Comparison of ENCODE assay signal across 9 cellular contexts in genomic region chr2:234502285-234502918, GRCh38. TPM values are rescaled to one million over a fixed set of nuclear protein-coding genes. Genes with fewer than 3 reads are reported as not detected.
DNase-seq lines count a peak whose midpoint lies in the region; TF ChIP-seq lines count a peak whose summit lies in the region.
"Had no signal": no experiment of that assay in that cellular context is flagged by ENCODE, and none has a peak within 500 bp of the region (broad histone marks: within the 10 kb centered on the region; RNA-seq: fewer than 3 reads in every experiment).

No MANE protein-coding gene starts in this region.

- H3K36me3 Mint-ChIP-seq in brain = no peaks in the 10 kb centered on the region
- H3K36me3 Mint-ChIP-seq in neural progenitor cell = no peaks in the 10 kb centered on the region
- no peaks in the 10 kb centered on the region for H3K36me3 Mint-ChIP-seq in activated T-helper 1 cell treated with anti-CD3 and anti-CD28 coated beads, Interleukin-12 subunit alpha, Interleukin-12 subunit beta, Interleukin-2, Interleukin-4 antibody, amounts not matched to agents 30 ng/mL and 10 ng/mL and 1 ng/mL, durations not matched to agents 14 hours and 24 hours and 36 hours (ENCODE audit: low read depth)

- H3K9ac ChIP-seq in GM23248 (no peak overlapping the region), neural progenitor cell (no peak overlapping the region)

- H3K36me3 ChIP-seq in GM23248 (ENCODE audit: low read depth) (no peaks in the 10 kb centered on the region), neural progenitor cell (no peaks in the 10 kb centered on the region), spleen (no peaks in the 10 kb centered on the region), thyroid gland (no peaks in the 10 kb centered on the region)
- H3K36me3 ChIP-seq: transverse colon had no signal

- H3F3A ChIP-seq in GM23248 (ENCODE audit: insufficient read depth) = peaks cover 26% of the 10 kb centered on the region
- H3F3A ChIP-seq in neural progenitor cell (ENCODE audit: low read depth) = peaks cover 30% of the 10 kb centered on the region

- intact Hi-C loops in activated T-helper 1 cell treated with anti-CD3 and anti-CD28 coated beads, Interleukin-12 subunit alpha, Interleukin-12 subunit beta, Interleukin-2, Interleukin-4 antibody, amounts not matched to agents 30 ng/mL and 10 ng/mL and 1 ng/mL, durations not matched to agents 14 hours and 24 hours and 36 hours (cut with micrococcal nuclease) = no loop called here
- intact Hi-C loops in spleen (cut with DNase I; ENCODE audit: low total_unique reads) (loop anchor here (5.0 kb wide), 2 partner anchors 365 to 525 kb away; no protein-coding TSS in a partner anchor), thyroid gland (cut with DNase I) (loop anchor here (5.0 kb wide), 1 partner anchor 365 kb away; no protein-coding TSS in a partner anchor)

- H3K9me2 ChIP-seq in GM23248 (ENCODE audit: insufficient read depth) = no peaks in the 10 kb centered on the region

- TF ChIP-seq POLR2A in spleen (IDR thresholded peaks at IDR 0.05) (no peak), thyroid gland (IDR thresholded peaks at IDR 0.05) (no peak)

- H2AFZ ChIP-seq in GM23248 = no peak overlapping the region
- H2AFZ ChIP-seq in neural progenitor cell (replicated peaks) = no peak overlapping the region

- H3K4me1 Mint-ChIP-seq in brain = peaks cover 24% of the 10 kb centered on the region
- H3K4me1 Mint-ChIP-seq in neural progenitor cell = peaks cover 26% of the 10 kb centered on the region
- peaks cover 32% of the 10 kb centered on the region for H3K4me1 Mint-ChIP-seq in activated T-helper 1 cell treated with anti-CD3 and anti-CD28 coated beads, Interleukin-12 subunit alpha, Interleukin-12 subunit beta, Interleukin-2, Interleukin-4 antibody, amounts not matched to agents 30 ng/mL and 10 ng/mL and 1 ng/mL, durations not matched to agents 14 hours and 24 hours and 36 hours (ENCODE audit: low read depth)

- no peaks in the 10 kb centered on the region for H3K79me2 ChIP-seq in GM23248 (ENCODE audit: insufficient read depth)
- H3K79me2 ChIP-seq in neural progenitor cell (ENCODE audit: low read depth) = peaks cover 8% of the 10 kb centered on the region

- H3K27ac Mint-ChIP-seq in brain = peak overlapping the region in 4 of 5 experiments; percentile 32 to 58 (median 50)
- H3K27ac Mint-ChIP-seq in neural progenitor cell = no peak overlapping the region
- no peak overlapping the region for H3K27ac Mint-ChIP-seq in activated T-helper 1 cell treated with anti-CD3 and anti-CD28 coated beads, Interleukin-12 subunit alpha, Interleukin-12 subunit beta, Interleukin-2, Interleukin-4 antibody, amounts not matched to agents 30 ng/mL and 10 ng/mL and 1 ng/mL, durations not matched to agents 14 hours and 24 hours and 36 hours

- H3K4me3 ChIP-seq in GM23248 = no peak overlapping the region
- no peak overlapping the region for H3K4me3 ChIP-seq in neural progenitor cell
- no peak overlapping the region for H3K4me3 ChIP-seq in spleen
- no peak overlapping the region for H3K4me3 ChIP-seq in thyroid gland (replicated peaks in 1 of 3)
- H3K4me3 ChIP-seq: transverse colon had no signal

- H4K20me1 ChIP-seq in GM23248 (ENCODE audit: insufficient read depth) (no peaks in the 10 kb centered on the region), neural progenitor cell (ENCODE audit: low read depth) (no peaks in the 10 kb centered on the region)

- H3K9me3 Mint-ChIP-seq in brain = peaks cover 0 to 3% (median 0%) of the 10 kb centered on the region in 5 experiments
- peaks cover 2% of the 10 kb centered on the region for H3K9me3 Mint-ChIP-seq in neural progenitor cell
- no peaks in the 10 kb centered on the region for H3K9me3 Mint-ChIP-seq in activated T-helper 1 cell treated with anti-CD3 and anti-CD28 coated beads, Interleukin-12 subunit alpha, Interleukin-12 subunit beta, Interleukin-2, Interleukin-4 antibody, amounts not matched to agents 30 ng/mL and 10 ng/mL and 1 ng/mL, durations not matched to agents 14 hours and 24 hours and 36 hours

- TF ChIP-seq CTCF in brain (conservative IDR thresholded peaks at IDR 0.05) (no peak), neural progenitor cell (IDR thresholded peaks at IDR 0.05) (no peak), spleen (IDR thresholded peaks at IDR 0.05 in 8 of 11, conservative IDR thresholded peaks at IDR 0.05 in 3 of 11) (no peak), thyroid gland (IDR thresholded peaks at IDR 0.05) (no peak)

- H3K27me3 ChIP-seq in GM23248 (replicated peaks; ENCODE audit: insufficient read depth) = no peaks in the 10 kb centered on the region
- no peaks in the 10 kb centered on the region for H3K27me3 ChIP-seq in neural progenitor cell
- H3K27me3 ChIP-seq in spleen (replicated peaks in 1 of 7) = peaks cover 0 to 5% (median 1%) of the 10 kb centered on the region in 7 donors
- H3K27me3 ChIP-seq in thyroid gland = no peaks in the 10 kb centered on the region

- H3K4me3 Mint-ChIP-seq in brain (peak overlapping the region in 1 of 5 experiments; percentile 16), neural progenitor cell (peak overlapping the region; percentile 14)
- H3K4me3 Mint-ChIP-seq in activated T-helper 1 cell treated with anti-CD3 and anti-CD28 coated beads, Interleukin-12 subunit alpha, Interleukin-12 subunit beta, Interleukin-2, Interleukin-4 antibody, amounts not matched to agents 30 ng/mL and 10 ng/mL and 1 ng/mL, durations not matched to agents 14 hours and 24 hours and 36 hours = no peak overlapping the region

- H3K27ac ChIP-seq in GM23248 (no peak overlapping the region), neural progenitor cell (no peak overlapping the region), spleen (no peak overlapping the region), thyroid gland (no peak overlapping the region)
- H3K27ac ChIP-seq: transverse colon had no signal

- peak; percentile 70 for DNase-seq in GM23248
- DNase-seq in NCI-H2227 treated with DMSO at 0.1 percent for 48 hours (lab: John Stamatoyannopoulos, UW) = peak; percentile 8
- DNase-seq in neural progenitor cell (ENCODE audit: low spot score) = peak; percentile 39
- DNase-seq in NCI-H2029 (lab: John Stamatoyannopoulos, UW) = no peak
- no peak for DNase-seq in activated T-helper 1 cell treated with anti-CD3 and anti-CD28 coated beads, Interleukin-12 subunit alpha, Interleukin-12 subunit beta, Interleukin-2, Interleukin-4 antibody, amounts not matched to agents 30 ng/mL and 10 ng/mL and 1 ng/mL, durations not matched to agents 14 hours and 24 hours and 36 hours (ENCODE audit: low spot score)
- DNase-seq in spleen = no peak
- DNase-seq in thyroid gland = no peak
- DNase-seq: transverse colon had no signal

- in situ Hi-C loops in GM23248 (cut with MboI) = loop anchor here (5.0 kb wide), 1 partner anchor 365 kb away; no protein-coding TSS in a partner anchor

- H3K9me3 ChIP-seq in GM23248 (ENCODE audit: low read depth) (no peaks in the 10 kb centered on the region), neural progenitor cell (ENCODE audit: low read depth) (no peaks in the 10 kb centered on the region), spleen (no peaks in the 10 kb centered on the region), thyroid gland (no peaks in the 10 kb centered on the region)
- H3K9me3 ChIP-seq: transverse colon had no signal

- H3K4me2 ChIP-seq in GM23248 (ENCODE audit: unreplicated experiment) (peak overlapping the region; percentile 45), neural progenitor cell (peak overlapping the region; percentile 30)

- 56 to 64% methylated on average over 3 of the region's 3 CpGs for WGBS in GM23248 (ENCODE audit: low coverage in 1 of 2, low lambda C conversion rate in 2 of 2, missing lambda C conversion rate in 2 of 2), 2 experiments
- WGBS in spleen, 5 donors = 65 to 86% (median 69%) methylated on average over 3 of the region's 3 CpGs
- WGBS in thyroid gland, 2 donors = 55 to 61% methylated on average over 3 of the region's 3 CpGs

- H3K4me1 ChIP-seq in GM23248 (ENCODE audit: insufficient read depth) = peaks cover 12% of the 10 kb centered on the region
- peaks cover 16% of the 10 kb centered on the region for H3K4me1 ChIP-seq in neural progenitor cell
- H3K4me1 ChIP-seq in spleen = peaks cover 0 to 32% (median 15%) of the 10 kb centered on the region in 6 donors
- no peaks in the 10 kb centered on the region for H3K4me1 ChIP-seq in thyroid gland

- H3K27me3 Mint-ChIP-seq in brain (no peaks in the 10 kb centered on the region), neural progenitor cell (ENCODE audit: insufficient read depth, low read depth) (peaks cover 8% of the 10 kb centered on the region)
- peaks cover 17% of the 10 kb centered on the region for H3K27me3 Mint-ChIP-seq in activated T-helper 1 cell treated with anti-CD3 and anti-CD28 coated beads, Interleukin-12 subunit alpha, Interleukin-12 subunit beta, Interleukin-2, Interleukin-4 antibody, amounts not matched to agents 30 ng/mL and 10 ng/mL and 1 ng/mL, durations not matched to agents 14 hours and 24 hours and 36 hours (ENCODE audit: insufficient read depth)

RNA-seq across cellular contexts. Expression of gene ARL4C, which starts 5.5 kb away (rescaled TPM):
- total RNA-seq in GM23248 (2014; rRNA removed; shearing (Covaris generic)) = 2.4 and 4.8 TPM in 2 replicates
- polyA plus RNA-seq in GM23248 (2016; fragmentation: Nextera tagmentation; extraction: Ambion mirVana) (1.3 and 1.4 TPM in 2 replicates), brain (ENCODE audit: insufficient read depth, low read depth, low replicate concordance) (72.1 TPM), spleen (10 to 100 TPM; 12.2 to 24.4 (median 20.4) TPM)
- total RNA-seq in neural progenitor cell (ENCODE audit: low replicate concordance) (87.6 and 96.6 TPM in 2 replicates), spleen (100 to 1,000 TPM in 1 of 7 donors, 10 to 100 TPM in 6; 45.4 to 148 (median 75.0) TPM), thyroid gland (1 to 10 TPM; 1.5 to 6.3 (median 3.8) TPM)
- total RNA-seq in activated T-helper 1 cell treated with anti-CD3 and anti-CD28 coated beads, Interleukin-12 subunit alpha, Interleukin-12 subunit beta, Interleukin-2, Interleukin-4 antibody, amounts not matched to agents 30 ng/mL and 10 ng/mL and 1 ng/mL, durations not matched to agents 14 hours and 24 hours and 36 hours = 66.3 and 68.5 TPM in 2 replicates

Comparison
In these comparisons a context has a peak if more than half of its experiments do, and no peak if none do; other contexts are left out.
1. DNase-seq: peak in GM23248 (single experiment), NCI-H2227 treated with DMSO at 0.1 percent for 48 hours (single experiment) and neural progenitor cell (single experiment); none in NCI-H2029 (single experiment), activated T-helper 1 cell treated with anti-CD3 and anti-CD28 coated beads, Interleukin-12 subunit alpha, Interleukin-12 subunit beta, Interleukin-2, Interleukin-4 antibody, amounts not matched to agents 30 ng/mL and 10 ng/mL and 1 ng/mL, durations not matched to agents 14 hours and 24 hours and 36 hours (single experiment), spleen (single experiment) and thyroid gland (0 of 2).
2. H3K27ac Mint-ChIP-seq: peak in brain (4 of 5); none in neural progenitor cell (single experiment) and activated T-helper 1 cell treated with anti-CD3 and anti-CD28 coated beads, Interleukin-12 subunit alpha, Interleukin-12 subunit beta, Interleukin-2, Interleukin-4 antibody, amounts not matched to agents 30 ng/mL and 10 ng/mL and 1 ng/mL, durations not matched to agents 14 hours and 24 hours and 36 hours (single experiment).